In genomic region chr1:84538599-84538998, GRCh38 we compare ENCODE assay signal across 17 cellular contexts.
A peak's percentile ranks its signal among the peaks of the same experiment; 100 is the strongest.
DNase-seq lines count a peak whose midpoint lies in the region; ATAC-seq and TF ChIP-seq lines count a peak whose summit lies in the region.
"Had no signal": no experiment of that assay in that cellular context is flagged by ENCODE, and none has a peak within 500 bp of the region (broad histone marks: within the 10 kb centered on the region; RNA-seq: fewer than 3 reads in every experiment).

No MANE protein-coding gene starts in this region.

- H3K4me3 ChIP-seq in KMS-11 (IDR thresholded peaks at IDR 0.05; ENCODE audit: insufficient read depth, low read depth, low read length) = no peak overlapping the region
- H3K4me3 ChIP-seq: heart right ventricle, prostate gland had no signal

- DNase-seq in DMS79 treated with DMSO at 0.1 percent for 48 hours (lab: John Stamatoyannopoulos, UW) = peak; percentile 27
- DNase-seq in NCI-H526 treated with DMSO at 0.1 percent for 48 hours (lab: John Stamatoyannopoulos, UW) = no peak
- DNase-seq in NCI-H2081 treated with DMSO at 0.1 percent for 48 hours (lab: John Stamatoyannopoulos, UW) = no peak
- DNase-seq in GM19238 (ENCODE audit: insufficient read length, low spot score) = no peak
- DNase-seq: activated CD4-positive, alpha-beta T cell treated with anti-CD3 and anti-CD28 coated beads, Interleukin-2, amount 50 U/mL, for 4 hours; activated T-cell treated with anti-CD3 and anti-CD28 coated beads, Interleukin-2, amount 50 U/mL, for 48 hours; DMS153; heart right ventricle; NCI-H524 treated with DMSO at 0.1 percent for 48 hours; nephron progenitor cell; SK-N-SH had no signal

- H3K36me3 ChIP-seq in KMS-11 (ENCODE audit: insufficient read depth) = no peaks in the 10 kb centered on the region
- H3K36me3 ChIP-seq: prostate gland had no signal

- peaks cover 10% of the 10 kb centered on the region for H3K4me1 ChIP-seq in KMS-11 (ENCODE audit: low read depth, poor library complexity, severe bottlenecking)
- H3K4me1 ChIP-seq: heart right ventricle, prostate gland had no signal

- no peak overlapping the region for H3K27ac ChIP-seq in KMS-11
- H3K27ac ChIP-seq: heart right ventricle, prostate gland had no signal

- peak overlapping the region; percentile 21; the same call in 1 of the 2 replicates for H3K4me2 ChIP-seq in KMS-11
- H3K4me2 ChIP-seq: SK-N-SH had no signal

- H3K9ac ChIP-seq in KMS-11 = no peak overlapping the region
- H3K9ac ChIP-seq: SK-N-SH had no signal

- H4K20me1 ChIP-seq in KMS-11 (ENCODE audit: insufficient read depth) = no peaks in the 10 kb centered on the region

- no peaks in the 10 kb centered on the region for H3K79me2 ChIP-seq in KMS-11 (ENCODE audit: insufficient read depth, low read depth)

- no peak for TF ChIP-seq CTCF in KMS-11 (conservative IDR thresholded peaks at IDR 0.05; ENCODE audit: low read depth, low read length)

- peak; percentile 75 for ATAC-seq in GM18511 (IDR thresholded peaks at IDR 0.05; ENCODE audit: unreplicated experiment)
- ATAC-seq in GM21825 (IDR thresholded peaks at IDR 0.05; ENCODE audit: unreplicated experiment) = peak; percentile 67
- ATAC-seq: heart right ventricle; Panc1; stimulated activated memory B cell treated with anti-CD40 and anti-IgM and Interleukin-4, amounts not matched to agents 10 μg/mL and 1 μg/mL and 100 μg/mL, for 72 hours had no signal

- no peaks in the 10 kb centered on the region for H3K27me3 ChIP-seq in KMS-11 (ENCODE audit: insufficient read depth, low read depth)
- H3K27me3 ChIP-seq: heart right ventricle had no signal

- no peak overlapping the region for H2AFZ ChIP-seq in KMS-11 (ENCODE audit: low read depth)
